ENCODE assay signal across 8 cellular contexts in the genomic region with DNA sequence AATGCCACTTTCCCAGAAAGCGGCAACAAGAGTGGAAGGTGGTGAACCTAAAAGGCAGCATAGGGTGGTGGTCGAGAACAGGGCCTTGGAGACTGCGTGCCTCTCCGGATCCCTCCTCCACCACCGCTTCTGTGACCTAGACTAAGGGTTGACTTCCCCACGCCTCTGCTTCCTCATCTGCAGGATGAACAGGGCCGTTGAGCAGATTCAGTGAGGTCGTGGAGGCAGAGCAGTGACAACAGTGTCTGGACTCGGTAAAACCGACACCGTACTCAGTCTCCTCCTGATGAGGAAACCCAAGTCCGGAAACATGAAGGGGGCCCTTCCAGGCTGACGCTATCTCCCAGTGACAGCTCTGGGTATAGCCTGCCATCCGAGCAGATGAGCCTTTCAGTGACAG.
A peak's percentile ranks its signal among the peaks of the same experiment; 100 is the strongest.
DNase-seq lines count a peak whose midpoint lies in the region; ATAC-seq and TF ChIP-seq lines count a peak whose summit lies in the region.

No MANE protein-coding gene starts in this region.

- H3K27me3 ChIP-seq in BLaER1: no peaks in the 10 kb centered on the region
- H3K27me3 ChIP-seq in heart right ventricle: no peaks in the 10 kb centered on the region
- no peaks in the 10 kb centered on the region for H3K27me3 ChIP-seq in thoracic aorta (replicated peaks; ENCODE audit: insufficient read depth)

- peak; percentile 73 for DNase-seq in activated CD4-positive, alpha-beta T cell treated with anti-CD3 and anti-CD28 coated beads for 48 hours
- DNase-seq in heart right ventricle: no peak
- no peak for DNase-seq in thoracic aorta (ENCODE audit: low spot score)
- no peak for DNase-seq in DMS 273 (lab: John Stamatoyannopoulos, UW; ENCODE audit: unreplicated experiment)
- DNase-seq in NCI-H1417 treated with DMSO at 0.1 percent for 48 hours (lab: John Stamatoyannopoulos, UW): no peak

- H3K9me3 ChIP-seq in BLaER1 (peaks cover 38% of the 10 kb centered on the region), heart right ventricle (peaks cover 0 to 10% (median 3%) of the 10 kb centered on the region in 11 donors), thoracic aorta (no peaks in the 10 kb centered on the region)

- intact Hi-C loops in heart right ventricle (cut with DNase I): loop anchor here in 2 of 10 donors (5.0 kb wide), 1 partner anchor 82 kb away; no protein-coding TSS in a partner anchor

- WGBS in heart right ventricle, 2 donors: 85 to 86% methylated on average over 14 of the region's 14 CpGs

- peaks cover 46% of the 10 kb centered on the region for H4K20me1 ChIP-seq in BLaER1

- H3K4me3 ChIP-seq in BLaER1 (peak overlapping the region; percentile 61), heart right ventricle (peak overlapping the region in 1 of 10 donors; percentile 26), thoracic aorta (peak overlapping the region; percentile 5)

- H3K4me2 ChIP-seq in BLaER1: peak overlapping the region; percentile 89

- H3K9ac ChIP-seq in BLaER1: peak overlapping the region; percentile 83

- ATAC-seq in HG03039 (IDR thresholded peaks at IDR 0.05; ENCODE audit: unreplicated experiment): peak; percentile 28
- peak in 2 of 8 donors; percentile 11 to 16 for ATAC-seq in heart right ventricle
- no peak for ATAC-seq in thoracic aorta (ENCODE audit: insufficient number of reproducible peaks, low FRiP score, low read depth)
- no peak for ATAC-seq in HG03521 (IDR thresholded peaks at IDR 0.05; ENCODE audit: unreplicated experiment)

- TF ChIP-seq CTCF in heart right ventricle (IDR thresholded peaks at IDR 0.05) (no peak), thoracic aorta (IDR thresholded peaks at IDR 0.05) (no peak)

- H3K27ac ChIP-seq in BLaER1 (peak overlapping the region; percentile 93), heart right ventricle (peak overlapping the region in 6 of 10 donors; percentile 11 to 81 (median 54)), thoracic aorta (no peak overlapping the region)

- peaks cover 64% of the 10 kb centered on the region for H3K36me3 ChIP-seq in BLaER1
- H3K36me3 ChIP-seq in heart right ventricle: peaks cover 0 to 30% (median 0%) of the 10 kb centered on the region in 9 donors
- no peaks in the 10 kb centered on the region for H3K36me3 ChIP-seq in thoracic aorta

- H3K4me1 ChIP-seq in BLaER1 (peaks cover 89% of the 10 kb centered on the region), heart right ventricle (peaks cover 2 to 96% (median 60%) of the 10 kb centered on the region in 9 donors), thoracic aorta (ENCODE audit: control insufficient read depth in 1 of 2, low read depth in 2 of 2) (peaks cover 14 to 38% of the 10 kb centered on the region in 2 donors)

Comparison
In these comparisons a context has a peak if more than half of its experiments do, and no peak if none do; other contexts are left out.
1. H3K27ac ChIP-seq: peak in BLaER1 (single experiment) and heart right ventricle (6 of 10); none in thoracic aorta (0 of 2).